In genomic region chr4:30354605-30355004, GRCh38 we compare ENCODE assay signal across 21 cellular contexts.
DNase-seq lines count a peak whose midpoint lies in the region; ATAC-seq, FAIRE-seq and TF ChIP-seq lines count a peak whose summit lies in the region.
"Had no signal": no experiment of that assay in that cellular context is flagged by ENCODE, and none has a peak within 500 bp of the region (broad histone marks: within the 10 kb centered on the region; RNA-seq: fewer than 3 reads in every experiment).

No MANE protein-coding gene starts in this region.

- H2AK5ac ChIP-seq in IMR-90 (ENCODE audit: low read depth, low read length) (no peak overlapping the region), H1 (ENCODE audit: low read depth, low read length) (no peak overlapping the region)

- CTCF ChIA-PET in HepG2 (lab: Yijun Ruan, JAX; ENCODE audit: low intra/inter-chr PET ratio, low total read pairs) (no interaction called here), IMR-90 (lab: Yijun Ruan, JAX) (interaction anchor here (0.7 to 1.1 kb wide), 2 partner anchors 26 to 98 kb away, joined by 4 to 5 read pairs; no protein-coding TSS in a partner anchor), H1 (lab: Charles Lee; ENCODE audit: partially characterized antibody) (no interaction called here)
- CTCF ChIA-PET in activated naive CD4-positive, alpha-beta T cell treated with anti-CD3 and anti-CD28 coated beads for 36 hours (lab: Charles Lee), result no interaction called here

- no peak overlapping the region for H3K27ac Mint-ChIP-seq in activated naive CD4-positive, alpha-beta T cell treated with anti-CD3 and anti-CD28 coated beads for 36 hours
- H3K27ac Mint-ChIP-seq: B cell; CD4-positive, alpha-beta T cell; CD8-positive, alpha-beta T cell had no signal

- H3K9me3 ChIP-seq in HepG2 (ENCODE audit: low read length) (peaks cover 80% of the 10 kb centered on the region), right lobe of liver (no peaks in the 10 kb centered on the region), IMR-90 (ENCODE audit: control insufficient read depth, insufficient read depth, low read length) (0 out of 2 replicates have a peak, but pooled peaks cover 2% of the 10 kb centered on the region), H1 (ENCODE audit: insufficient read depth in 2 of 2, low read depth in 1 of 2, low read length in 1 of 2) (no peaks in the 10 kb centered on the region)
- H3K9me3 ChIP-seq: BLaER1 treated with 17β-estradiol and CSF1 and Interleukin-3, amounts not matched to agents 10 nM and 100 nM; Caco-2 had no signal

- H3K36me3 ChIP-seq in HepG2 (replicated peaks in 1 of 2; ENCODE audit: control insufficient read depth in 1 of 2, insufficient read depth in 2 of 2, low read length in 2 of 2) (no peaks in the 10 kb centered on the region), right lobe of liver (no peaks in the 10 kb centered on the region), IMR-90 (ENCODE audit: control insufficient read depth, insufficient read depth, low read length) (no peaks in the 10 kb centered on the region), H1 (ENCODE audit: control insufficient read depth in 2 of 4, insufficient read depth in 4 of 4, low read length in 3 of 4) (no peaks in the 10 kb centered on the region)
- H3K36me3 ChIP-seq: BLaER1 treated with 17β-estradiol and CSF1 and Interleukin-3, amounts not matched to agents 10 nM and 100 nM had no signal

- TF ChIP-seq RAD21 in HepG2 (CRISPR knock-in tag; IDR thresholded peaks at IDR 0.05) (no peak), IMR-90 (IDR thresholded peaks at IDR 0.05; ENCODE audit: low read length) (no peak), H1 (IDR thresholded peaks at IDR 0.05 in 1 of 2, conservative IDR thresholded peaks at IDR 0.05 in 1 of 2; ENCODE audit: low read depth in 2 of 2, low read length in 2 of 2) (no peak)

- intact Hi-C loops in HepG2 (cut with micrococcal nuclease; ENCODE audit: unreplicated experiment) (no loop called here), right lobe of liver (cut with DNase I) (no loop called here), IMR-90 (cut with micrococcal nuclease) (no loop called here)
- intact Hi-C loops in activated naive CD4-positive, alpha-beta T cell treated with anti-CD3 and anti-CD28 coated beads for 36 hours (cut with micrococcal nuclease), result no loop called here

- H3K79me2 ChIP-seq in HepG2 (ENCODE audit: insufficient read depth, low read length) (no peaks in the 10 kb centered on the region), H1 (ENCODE audit: control insufficient read depth in 1 of 2, insufficient read depth in 2 of 2, low read length in 2 of 2) (no peaks in the 10 kb centered on the region)

- no peak for TF ChIP-seq POLR2A in HepG2 (IDR thresholded peaks at IDR 0.05; ENCODE audit: insufficient read depth in 1 of 2, low read depth in 2 of 2, low read length in 2 of 2)
- TF ChIP-seq POLR2A in right lobe of liver (IDR thresholded peaks at IDR 0.05), result no peak
- TF ChIP-seq POLR2A in IMR-90 (IDR thresholded peaks at IDR 0.05; ENCODE audit: low read depth, low read length), result no peak
- no peak for TF ChIP-seq POLR2A in H1 (IDR thresholded peaks at IDR 0.05; ENCODE audit: control extremely low read depth in 1 of 2, low read depth in 2 of 2, low read length in 2 of 2)

- no peaks in the 10 kb centered on the region for H3K27me3 Mint-ChIP-seq in activated naive CD4-positive, alpha-beta T cell treated with anti-CD3 and anti-CD28 coated beads for 36 hours (ENCODE audit: low read depth)
- H3K27me3 Mint-ChIP-seq: B cell; CD4-positive, alpha-beta T cell had no signal

- H3K14ac ChIP-seq in IMR-90 (replicated peaks; ENCODE audit: low read depth, low read length) (no peak overlapping the region), H1 (ENCODE audit: insufficient read length) (no peak overlapping the region)

- dilution Hi-C loops in IMR-90 (cut with HindIII; ENCODE audit: low sequenced_read_pairs, unreplicated experiment), result no loop called here

- H3K27ac ChIP-seq in HepG2 (ENCODE audit: extremely low read length, insufficient read depth, low read length) (no peak overlapping the region), right lobe of liver (no peak overlapping the region), IMR-90 (ENCODE audit: insufficient read depth, low read length) (no peak overlapping the region), H1 (ENCODE audit: low read depth, low read length) (no peak overlapping the region)
- H3K27ac ChIP-seq: 22Rv1; BLaER1 treated with 17β-estradiol and CSF1 and Interleukin-3, amounts not matched to agents 10 nM and 100 nM; C4-2B had no signal

- H2BK5ac ChIP-seq in IMR-90 (ENCODE audit: low read depth, low read length, poor library complexity, severe bottlenecking) (no peak overlapping the region), H1 (ENCODE audit: low read depth, low read length) (no peak overlapping the region)

- no peak overlapping the region for H3K4ac ChIP-seq in IMR-90 (ENCODE audit: low read depth, low read length)
- H3K4ac ChIP-seq in H1 (replicated peaks; ENCODE audit: insufficient read length, low read depth, low read length), result no peak overlapping the region

- H3K4me3 ChIP-seq in HepG2 (replicated peaks in 1 of 3; ENCODE audit: insufficient read depth in 1 of 3, low read depth in 2 of 3, low read length in 3 of 3) (no peak overlapping the region), right lobe of liver (no peak overlapping the region), IMR-90 (ENCODE audit: insufficient read depth, low read depth, low read length) (no peak overlapping the region), H1 (ENCODE audit: extremely low read depth in 1 of 4, insufficient read depth in 2 of 4, low read depth in 3 of 4, low read length in 4 of 4) (no peak overlapping the region)
- H3K4me3 ChIP-seq: BLaER1 treated with 17β-estradiol and CSF1 and Interleukin-3, amounts not matched to agents 10 nM and 100 nM had no signal

- H2BK20ac ChIP-seq in IMR-90 (ENCODE audit: low read depth, low read length) (no peak overlapping the region), H1 (ENCODE audit: low read length) (no peak overlapping the region)

- H3K56ac ChIP-seq in IMR-90 (ENCODE audit: extremely low read depth, insufficient read depth, low read length), result no peak overlapping the region
- no peak overlapping the region for H3K56ac ChIP-seq in H1 (replicated peaks; ENCODE audit: insufficient read length, low read depth, low read length)

- H3K23ac ChIP-seq in IMR-90 (ENCODE audit: low read depth, low read length), result no peak overlapping the region
- no peak overlapping the region for H3K23ac ChIP-seq in H1 (ENCODE audit: insufficient read length)

- H3K23me2 ChIP-seq in H1 (ENCODE audit: low read depth, low read length), result no peaks in the 10 kb centered on the region

- H4K91ac ChIP-seq in IMR-90 (ENCODE audit: insufficient read depth, low read depth, low read length) (no peak overlapping the region), H1 (replicated peaks; ENCODE audit: insufficient read length, low read length) (no peak overlapping the region)

- H3K18ac ChIP-seq in IMR-90 (ENCODE audit: low read depth, low read length) (no peak overlapping the region), H1 (ENCODE audit: extremely low read depth, low read length) (no peak overlapping the region)

- no peaks in the 10 kb centered on the region for H3K4me1 ChIP-seq in HepG2 (ENCODE audit: insufficient read depth, low read length)
- no peaks in the 10 kb centered on the region for H3K4me1 ChIP-seq in right lobe of liver
- H3K4me1 ChIP-seq in IMR-90 (ENCODE audit: control insufficient read depth, insufficient read depth, low read length), result no peaks in the 10 kb centered on the region
- no peaks in the 10 kb centered on the region for H3K4me1 ChIP-seq in H1 (replicated peaks in 1 of 4; ENCODE audit: control insufficient read depth in 3 of 4, insufficient read depth in 4 of 4, low read length in 3 of 4)
- H3K4me1 ChIP-seq: BLaER1 treated with 17β-estradiol and CSF1 and Interleukin-3, amounts not matched to agents 10 nM and 100 nM; Caco-2 had no signal

- no peak for TF ChIP-seq CTCF in HepG2 (CRISPR knock-in tag; IDR thresholded peaks at IDR 0.05)
- TF ChIP-seq CTCF in right lobe of liver (IDR thresholded peaks at IDR 0.05), result no peak
- TF ChIP-seq CTCF in IMR-90 (conservative IDR thresholded peaks at IDR 0.05; ENCODE audit: low read depth, low read length), result no peak
- no peak for TF ChIP-seq CTCF in H1 (IDR thresholded peaks at IDR 0.05; ENCODE audit: control extremely low read depth in 1 of 3, insufficient read depth in 1 of 3, low read depth in 1 of 3, low read length in 3 of 3)

- 0% methylated on average over 1 of the region's 1 CpG for WGBS in HepG2 (ENCODE audit: low lambda C conversion rate)
- WGBS in right lobe of liver (ENCODE audit: insufficient coverage, low coverage, low lambda C conversion rate, missing lambda C conversion rate), result 57% methylated on average over 1 of the region's 1 CpG
- WGBS in IMR-90 (ENCODE audit: extremely low coverage in 2 of 2, insufficient read length in 1 of 2), 2 experiments, result no CpG with 5 or more reads among the region's 1 CpG
- WGBS in H1 (ENCODE audit: extremely low coverage in 1 of 2, insufficient coverage in 1 of 2, insufficient read length in 1 of 2, insufficient replicate concordance in 2 of 2, low coverage in 1 of 2, low lambda C conversion rate in 2 of 2, missing lambda C conversion rate in 1 of 2), 2 experiments, result 81% methylated on average over 1 of the region's 1 CpG; no CpG with 5 or more reads in 1 of the 2 experiments

- H3K9me3 Mint-ChIP-seq in activated naive CD4-positive, alpha-beta T cell treated with anti-CD3 and anti-CD28 coated beads for 36 hours, result peaks cover 13% of the 10 kb centered on the region

- no peak overlapping the region for H3K4me3 Mint-ChIP-seq in activated naive CD4-positive, alpha-beta T cell treated with anti-CD3 and anti-CD28 coated beads for 36 hours
- H3K4me3 Mint-ChIP-seq: B cell; CD4-positive, alpha-beta T cell; CD8-positive, alpha-beta T cell had no signal

- BruUV-seq in HepG2 (replicated peaks; lab: Mats Ljungman, UMichigan), result no TSS peak
- BruUV-seq in IMR-90 (replicated peaks; lab: Mats Ljungman, UMichigan), result no TSS peak

- H2AFZ ChIP-seq in HepG2 (ENCODE audit: low read length), result no peak overlapping the region
- H2AFZ ChIP-seq in IMR-90 (replicated peaks; ENCODE audit: low read length, poor library complexity), result no peak overlapping the region
- H2AFZ ChIP-seq in H1 (ENCODE audit: low read length), result no peak overlapping the region

- H3K27me3 ChIP-seq in HepG2 (ENCODE audit: control insufficient read depth in 1 of 2, insufficient read depth in 2 of 2, low read length in 2 of 2) (no peaks in the 10 kb centered on the region), right lobe of liver (no peaks in the 10 kb centered on the region), IMR-90 (ENCODE audit: control insufficient read depth, insufficient read depth, low read length) (no peaks in the 10 kb centered on the region), H1 (replicated peaks in 1 of 4; ENCODE audit: control insufficient read depth in 3 of 4, extremely low read depth in 1 of 4, insufficient read depth in 3 of 4, low read length in 3 of 4) (no peaks in the 10 kb centered on the region)
- H3K27me3 ChIP-seq: BLaER1 treated with 17β-estradiol and CSF1 and Interleukin-3, amounts not matched to agents 10 nM and 100 nM had no signal

- no peak for FAIRE-seq in HepG2 (lab: Jason Lieb, UNC)
- FAIRE-seq in H1 (lab: Jason Lieb, UNC), result no peak
- FAIRE-seq: D721Med, G401.6, GM12891, GM19239 had no signal

- H3K36me3 Mint-ChIP-seq in activated naive CD4-positive, alpha-beta T cell treated with anti-CD3 and anti-CD28 coated beads for 36 hours (ENCODE audit: low read depth), result no peaks in the 10 kb centered on the region
- H3K36me3 Mint-ChIP-seq: CD8-positive, alpha-beta T cell had no signal

- POLR2A ChIA-PET in HepG2 (lab: Yijun Ruan, JAX), result no interaction called here
- POLR2A ChIA-PET in IMR-90 (lab: Charles Lee; ENCODE audit: unreplicated experiment), result no interaction called here
- POLR2A ChIA-PET in H1 (lab: Charles Lee; ENCODE audit: partially characterized antibody), result no interaction called here

- no peak overlapping the region for H2BK15ac ChIP-seq in IMR-90 (ENCODE audit: low read depth, low read length)
- H2BK15ac ChIP-seq in H1 (ENCODE audit: low read length), result no peak overlapping the region

- H4K5ac ChIP-seq in IMR-90 (ENCODE audit: low read depth, low read length) (no peak overlapping the region), H1 (ENCODE audit: insufficient read length, low read depth, low read length) (no peak overlapping the region)

- H3K9ac ChIP-seq in HepG2 (ENCODE audit: insufficient read depth, low read depth, low read length), result no peak overlapping the region
- H3K9ac ChIP-seq in IMR-90 (ENCODE audit: low read depth, low read length), result no peak overlapping the region
- no peak overlapping the region for H3K9ac ChIP-seq in H1 (replicated peaks in 1 of 4; ENCODE audit: extremely low read depth in 1 of 4, low read depth in 3 of 4, low read length in 3 of 4)
- H3K9ac ChIP-seq: BLaER1 treated with 17β-estradiol and CSF1 and Interleukin-3, amounts not matched to agents 10 nM and 100 nM had no signal

- H3K79me1 ChIP-seq in IMR-90 (ENCODE audit: low read depth in 1 of 2, low read length in 2 of 2), result no peaks in the 10 kb centered on the region
- no peaks in the 10 kb centered on the region for H3K79me1 ChIP-seq in H1 (ENCODE audit: low read depth, low read length)

- H2AK9ac ChIP-seq in IMR-90 (replicated peaks; ENCODE audit: low read depth, low read length, poor library complexity), result no peak overlapping the region

- no peak for DNase-seq in HepG2 (ENCODE audit: low spot score)
- no peak for DNase-seq in right lobe of liver
- no peak for DNase-seq in IMR-90
- DNase-seq in H1 (ENCODE audit: low read depth in 1 of 2, low spot score in 2 of 2), result no peak
- no peak for DNase-seq in activated naive CD4-positive, alpha-beta T cell treated with anti-CD3 and anti-CD28 coated beads for 36 hours
- no peak for DNase-seq in effector CD8-positive, alpha-beta T cell (lab: John Stamatoyannopoulos, UW)
- DNase-seq: ACHN; Caco-2; Calu3; CD4-positive, alpha-beta T cell; CD8-positive, alpha-beta T cell; DMS79 treated with DMSO at 0.1 percent for 48 hours; GF-D8 had no signal

- no peaks in the 10 kb centered on the region for H3K9me1 ChIP-seq in IMR-90 (ENCODE audit: insufficient read depth, low read length)

- ATAC-seq in HepG2 (no peak), right lobe of liver (no peak), IMR-90 (ENCODE audit: low read depth) (no peak)
- ATAC-seq: CD8-positive, alpha-beta T cell had no signal

- H4K20me1 ChIP-seq in HepG2 (ENCODE audit: insufficient read depth, low read length), result no peaks in the 10 kb centered on the region
- H4K20me1 ChIP-seq in IMR-90 (ENCODE audit: insufficient read depth, low read length), result no peaks in the 10 kb centered on the region
- no peaks in the 10 kb centered on the region for H4K20me1 ChIP-seq in H1 (replicated peaks in 1 of 2; ENCODE audit: control insufficient read depth in 1 of 2, insufficient read depth in 2 of 2, low read length in 2 of 2)
- H4K20me1 ChIP-seq: BLaER1 treated with 17β-estradiol and CSF1 and Interleukin-3, amounts not matched to agents 10 nM and 100 nM had no signal

- H2BK12ac ChIP-seq in H1 (ENCODE audit: low read depth, low read length), result no peak overlapping the region

- no peak overlapping the region for H2BK120ac ChIP-seq in IMR-90 (ENCODE audit: low read depth, low read length)
- H2BK120ac ChIP-seq in H1 (replicated peaks; ENCODE audit: low read depth, low read length), result no peak overlapping the region

- TF ChIP-seq EP300 in HepG2 (IDR thresholded peaks at IDR 0.05; ENCODE audit: low read depth in 2 of 2, low read length in 2 of 2) (no peak), HepG2 (CRISPR knock-in tag; IDR thresholded peaks at IDR 0.05; ENCODE audit: borderline replicate concordance) (no peak), H1 (IDR thresholded peaks at IDR 0.05; ENCODE audit: borderline replicate concordance in 1 of 2, low read depth in 2 of 2, low read length in 2 of 2) (no peak)

- in situ Hi-C loops in HepG2 (cut with HindIII; ENCODE audit: extremely low pct_ligation_motif_present, low pct_unique_long_range_greater_than_20kb) (no loop called here), IMR-90 (cut with MboI; ENCODE audit: low sequenced_read_pairs) (no loop called here)

- no peaks in the 10 kb centered on the region for H3K4me1 Mint-ChIP-seq in activated naive CD4-positive, alpha-beta T cell treated with anti-CD3 and anti-CD28 coated beads for 36 hours (ENCODE audit: low read depth)
- H3K4me1 Mint-ChIP-seq: B cell had no signal

- no peak overlapping the region for H4K8ac ChIP-seq in IMR-90 (ENCODE audit: low read depth in 2 of 2, low read length in 2 of 2)
- no peak overlapping the region for H4K8ac ChIP-seq in H1 (ENCODE audit: extremely low read depth, insufficient read depth, low read length)

- no peak overlapping the region for H3K4me2 ChIP-seq in HepG2 (ENCODE audit: low read depth, low read length)
- no peak overlapping the region for H3K4me2 ChIP-seq in IMR-90 (ENCODE audit: low read depth, low read length)
- H3K4me2 ChIP-seq in H1 (ENCODE audit: insufficient read depth in 1 of 2, low read depth in 2 of 2, low read length in 2 of 2), result no peak overlapping the region
- H3K4me2 ChIP-seq: BLaER1 treated with 17β-estradiol and CSF1 and Interleukin-3, amounts not matched to agents 10 nM and 100 nM had no signal

Comparison
In these comparisons a context has a peak if more than half of its experiments do, and no peak if none do; other contexts are left out.
1. Of the 41 proteins assayed by ChIP-seq in both HepG2 and H1: peak only in HepG2: none; only in H1: none; in both: MAFK; in neither: 40.